1 cellular context compared by ENCODE assay signal in genomic region chr5:33233013-33233463, GRCh38.
A peak's percentile ranks its signal among the peaks of the same experiment; 100 is the strongest.
TF ChIP-seq lines count a peak whose summit lies in the region.

No MANE protein-coding gene starts in this region.

TF ChIP-seq in HEK293, 187 proteins besides CTCF, POLR2A, EP300 and RAD21 (continued from another document):
- TF ChIP-seq, protein P1, sequence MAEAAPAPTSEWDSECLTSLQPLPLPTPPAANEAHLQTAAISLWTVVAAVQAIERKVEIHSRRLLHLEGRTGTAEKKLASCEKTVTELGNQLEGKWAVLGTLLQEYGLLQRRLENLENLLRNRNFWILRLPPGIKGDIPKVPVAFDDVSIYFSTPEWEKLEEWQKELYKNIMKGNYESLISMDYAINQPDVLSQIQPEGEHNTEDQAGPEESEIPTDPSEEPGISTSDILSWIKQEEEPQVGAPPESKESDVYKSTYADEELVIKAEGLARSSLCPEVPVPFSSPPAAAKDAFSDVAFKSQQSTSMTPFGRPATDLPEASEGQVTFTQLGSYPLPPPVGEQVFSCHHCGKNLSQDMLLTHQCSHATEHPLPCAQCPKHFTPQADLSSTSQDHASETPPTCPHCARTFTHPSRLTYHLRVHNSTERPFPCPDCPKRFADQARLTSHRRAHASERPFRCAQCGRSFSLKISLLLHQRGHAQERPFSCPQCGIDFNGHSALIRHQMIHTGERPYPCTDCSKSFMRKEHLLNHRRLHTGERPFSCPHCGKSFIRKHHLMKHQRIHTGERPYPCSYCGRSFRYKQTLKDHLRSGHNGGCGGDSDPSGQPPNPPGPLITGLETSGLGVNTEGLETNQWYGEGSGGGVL (tag by site-specific recombination; IDR thresholded peaks at IDR 0.05): no peak
- TF ChIP-seq ZXDB (tag by site-specific recombination; IDR thresholded peaks at IDR 0.05) (peak; percentile 82), SP7 (tag by site-specific recombination; IDR thresholded peaks at IDR 0.05) (peak; percentile 71), KLF10 (tag by site-specific recombination; IDR thresholded peaks at IDR 0.05) (peak; percentile 66), ZBTB48 (tag by site-specific recombination; IDR thresholded peaks at IDR 0.05) (no peak), PRDM1 (tag by site-specific recombination; IDR thresholded peaks at IDR 0.05) (no peak), OVOL3 (tag by site-specific recombination; IDR thresholded peaks at IDR 0.05) (peak; percentile 50; the same call in 1 of the 2 replicates), MYNN (tag by site-specific recombination; IDR thresholded peaks at IDR 0.05; ENCODE audit: borderline replicate concordance) (0 out of 2 replicates have a peak, but pooled peaks have one; percentile 28), ZNF510 (tag by site-specific recombination; IDR thresholded peaks at IDR 0.05; ENCODE audit: insufficient replicate concordance) (peak; percentile 37), OSR2 (tag by site-specific recombination; IDR thresholded peaks at IDR 0.05) (peak; percentile 84), ZNF621 (tag by site-specific recombination; IDR thresholded peaks at IDR 0.05) (no peak), IKZF3 (tag by site-specific recombination; IDR thresholded peaks at IDR 0.05) (peak; percentile 36; the same call in 1 of the 2 replicates), PRDM4 (tag by site-specific recombination; IDR thresholded peaks at IDR 0.05) (peak; percentile 82), ZNF555 (tag by site-specific recombination; conservative IDR thresholded peaks at IDR 0.05) (no peak), ZNF404 (tag by site-specific recombination; IDR thresholded peaks at IDR 0.05) (no peak), ZBTB20 (tag by site-specific recombination; IDR thresholded peaks at IDR 0.05) (no peak), SCRT1 (tag by site-specific recombination; IDR thresholded peaks at IDR 0.05; ENCODE audit: borderline replicate concordance) (peak; percentile 86), ZNF335 (tag by site-specific recombination; conservative IDR thresholded peaks at IDR 0.05) (no peak), SCRT2 (tag by site-specific recombination; IDR thresholded peaks at IDR 0.05) (peak; percentile 79), ZNF174 (tag by site-specific recombination; IDR thresholded peaks at IDR 0.05) (no peak), BCL11B (tag by site-specific recombination; IDR thresholded peaks at IDR 0.05; ENCODE audit: low read depth) (peak; percentile 72; the same call in 1 of the 2 replicates), FEZF1 (tag by site-specific recombination; IDR thresholded peaks at IDR 0.05) (peak; percentile 94), ZNF362 (tag by site-specific recombination; IDR thresholded peaks at IDR 0.05) (peak; percentile 72), ZEB2 (tag by site-specific recombination; IDR thresholded peaks at IDR 0.05) (no peak), ZNF394 (tag by site-specific recombination; IDR thresholded peaks at IDR 0.05; ENCODE audit: borderline replicate concordance) (no peak), ZNF610 (tag by site-specific recombination; IDR thresholded peaks at IDR 0.05; ENCODE audit: borderline replicate concordance) (peak; percentile 63), ZNF692 (tag by site-specific recombination; IDR thresholded peaks at IDR 0.05) (0 out of 2 replicates have a peak, but pooled peaks have one; percentile 52), ZBTB6 (tag by site-specific recombination; IDR thresholded peaks at IDR 0.05) (0 out of 2 replicates have a peak, but pooled peaks have one; percentile 7)
- TF ChIP-seq, protein P2, sequence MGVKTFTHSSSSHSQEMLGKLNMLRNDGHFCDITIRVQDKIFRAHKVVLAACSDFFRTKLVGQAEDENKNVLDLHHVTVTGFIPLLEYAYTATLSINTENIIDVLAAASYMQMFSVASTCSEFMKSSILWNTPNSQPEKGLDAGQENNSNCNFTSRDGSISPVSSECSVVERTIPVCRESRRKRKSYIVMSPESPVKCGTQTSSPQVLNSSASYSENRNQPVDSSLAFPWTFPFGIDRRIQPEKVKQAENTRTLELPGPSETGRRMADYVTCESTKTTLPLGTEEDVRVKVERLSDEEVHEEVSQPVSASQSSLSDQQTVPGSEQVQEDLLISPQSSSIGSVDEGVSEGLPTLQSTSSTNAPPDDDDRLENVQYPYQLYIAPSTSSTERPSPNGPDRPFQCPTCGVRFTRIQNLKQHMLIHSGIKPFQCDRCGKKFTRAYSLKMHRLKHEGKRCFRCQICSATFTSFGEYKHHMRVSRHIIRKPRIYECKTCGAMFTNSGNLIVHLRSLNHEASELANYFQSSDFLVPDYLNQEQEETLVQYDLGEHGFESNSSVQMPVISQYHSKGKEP (tag by site-specific recombination; IDR thresholded peaks at IDR 0.05): peak; percentile 93
